1 cellular context compared by ENCODE assay signal in the genomic region with DNA sequence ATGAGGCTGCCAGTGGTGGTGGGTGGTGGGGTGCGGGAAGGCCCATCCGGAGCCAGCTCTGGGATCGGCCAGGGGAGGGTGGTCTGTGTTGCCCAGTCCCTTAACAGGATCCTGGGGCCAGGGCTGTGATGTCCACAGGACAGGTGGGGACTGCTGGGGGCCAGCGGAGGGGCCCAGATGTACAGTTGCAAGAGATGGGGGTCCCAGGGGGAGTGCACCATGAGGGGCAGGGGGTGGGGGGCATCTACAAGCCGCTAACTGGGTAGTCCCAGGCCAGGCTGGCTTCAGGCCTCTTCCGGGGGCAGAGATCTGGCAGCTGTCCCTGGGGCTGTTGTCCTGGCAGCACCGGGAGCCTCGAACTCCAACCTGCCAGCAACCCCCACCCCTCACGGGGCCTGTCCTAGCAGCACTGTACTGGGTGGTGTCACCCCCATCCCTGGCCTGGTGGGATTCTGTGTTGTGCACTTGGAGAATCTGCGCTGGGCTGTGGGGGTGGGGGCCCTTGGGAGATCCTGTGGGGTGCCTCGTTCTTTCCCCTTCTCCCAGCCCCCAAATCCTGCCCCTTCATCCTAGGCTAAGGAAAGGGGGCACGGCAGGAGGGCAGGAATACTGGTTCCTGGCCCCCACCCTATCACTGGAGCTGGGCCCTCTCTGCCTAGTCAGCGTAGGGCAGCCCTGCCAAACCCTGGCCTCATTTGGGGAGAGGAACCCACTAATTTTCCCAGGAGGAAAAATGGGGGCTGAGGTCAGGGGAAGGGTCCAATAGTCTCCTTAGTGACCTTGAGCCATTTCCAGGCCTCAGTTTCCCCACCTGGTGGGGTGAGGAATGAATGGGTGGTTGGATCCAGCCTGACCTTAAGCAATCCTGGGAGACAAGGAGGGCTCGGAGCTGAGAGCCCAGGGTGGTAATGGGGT.
TF ChIP-seq lines count a peak whose summit lies in the region.

No MANE protein-coding gene starts in this region.

TF ChIP-seq in H1, 55 proteins besides CTCF, POLR2A, EP300 and RAD21 (continued from another document):
- TF ChIP-seq SP2 (IDR thresholded peaks at IDR 0.05; ENCODE audit: low read length) (no peak), CBX5 (IDR thresholded peaks at IDR 0.05; ENCODE audit: low read depth, low read length) (no peak), KDM4A (IDR thresholded peaks at IDR 0.05; ENCODE audit: low read depth, low read length, severe bottlenecking) (no peak), ASH2L (IDR thresholded peaks at IDR 0.05; ENCODE audit: low read length) (no peak), JUN (IDR thresholded peaks at IDR 0.05; ENCODE audit: low read depth, low read length) (no peak), SIX5 (IDR thresholded peaks at IDR 0.05; ENCODE audit: low read depth, low read length) (no peak), FOSL1 (IDR thresholded peaks at IDR 0.05; ENCODE audit: insufficient read depth, low read depth, low read length) (no peak)
